21 cellular contexts compared by ENCODE assay signal in the genomic region with DNA sequence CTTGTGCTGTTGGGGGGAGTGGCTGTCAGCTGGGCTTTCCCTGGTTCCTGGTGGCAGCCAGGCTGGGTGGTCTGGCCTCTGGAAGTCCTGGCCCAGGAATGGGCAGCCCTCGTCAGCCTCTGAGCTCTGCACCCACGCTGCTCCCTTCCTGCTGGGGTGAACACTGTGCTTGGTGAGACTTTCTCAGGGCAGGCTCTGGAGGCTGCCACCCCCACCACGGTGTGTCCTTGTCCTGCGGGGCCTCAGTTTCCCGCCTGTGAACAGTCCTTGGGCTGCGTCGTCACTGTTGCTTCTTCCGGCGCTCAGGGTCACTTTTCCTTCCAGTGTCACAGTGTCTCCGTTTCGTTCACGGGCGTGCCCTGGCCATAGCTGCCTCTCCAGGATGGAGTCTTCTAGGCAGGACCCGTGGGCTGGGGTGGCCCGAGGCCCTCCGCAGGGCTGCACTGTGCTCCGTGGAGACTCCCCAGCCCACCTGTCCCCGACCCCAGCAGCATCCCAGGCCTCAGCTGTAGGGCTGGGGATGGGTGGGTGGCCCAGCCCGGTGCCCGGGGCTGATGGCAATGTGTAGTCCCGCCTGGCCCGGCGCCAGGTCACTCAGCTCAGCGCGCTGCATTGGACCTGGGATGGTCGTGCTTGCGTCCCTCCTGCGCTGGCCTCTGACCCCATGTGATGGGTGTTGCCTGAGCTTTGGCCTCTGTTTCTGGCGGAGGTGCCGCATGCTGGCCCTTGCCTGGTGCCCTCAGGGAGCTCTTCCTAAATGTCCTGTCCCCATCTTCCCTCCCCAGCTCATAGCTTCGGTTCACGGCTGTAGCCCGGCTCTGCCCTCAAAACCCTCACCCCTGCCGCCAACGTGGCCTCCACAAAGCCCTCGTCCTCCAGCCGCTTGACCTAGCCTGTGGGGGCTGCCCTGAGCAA. TPM values are rescaled to one million over a fixed set of nuclear protein-coding genes. Genes with fewer than 3 reads are reported as not detected.
DNase-seq lines count a peak whose midpoint lies in the region; ATAC-seq, FAIRE-seq and TF ChIP-seq lines count a peak whose summit lies in the region.
"Had no signal": no experiment of that assay in that cellular context is flagged by ENCODE, and none has a peak within 500 bp of the region (broad histone marks: within the 10 kb centered on the region; RNA-seq: fewer than 3 reads in every experiment).

No MANE protein-coding gene starts in this region.

- H3K27ac ChIP-seq in left ventricle myocardium inferior (replicated peaks): no peak overlapping the region
- no peak overlapping the region for H3K27ac ChIP-seq in K562 (ENCODE audit: extremely low read depth, low read depth, low read length)
- no peak overlapping the region for H3K27ac ChIP-seq in left lung
- H3K27ac ChIP-seq: esophagus muscularis mucosa, neural progenitor cell, SK-N-MC had no signal

- ATAC-seq in Right ventricle myocardium inferior (no peak), K562 (no peak), left lung (no peak), sciatic nerve (no peak), GM19467 (IDR thresholded peaks at IDR 0.05; ENCODE audit: unreplicated experiment) (no peak)
- ATAC-seq: Panc1 had no signal

- no peak overlapping the region for H2AFZ ChIP-seq in K562 (ENCODE audit: low read depth, low read length)
- H2AFZ ChIP-seq: neural progenitor cell had no signal

- DNase-seq in Right ventricle myocardium inferior (ENCODE audit: missing footprints) (peak; percentile 72), left ventricle myocardium inferior (no peak), K562 (ENCODE audit: extremely low read depth in 1 of 4, low spot score in 3 of 4) (no peak), left lung (peak; percentile 32 to 75), sciatic nerve (ENCODE audit: low spot score) (peak; percentile 51), HuH-7.5 (ENCODE audit: low spot score) (no peak), putamen (ENCODE audit: low spot score) (no peak)
- DNase-seq: activated CD4-positive, alpha-beta T cell treated with anti-CD3 and anti-CD28 coated beads, Interleukin-2, amount 50 U/mL, for 1 hour; activated T-cell treated with anti-CD3 and anti-CD28 coated beads for 4 hours; CD4-positive, alpha-beta memory T cell; DMS53; mammary epithelial cell; NCI-H1105 treated with DMSO at 0.1 percent for 48 hours; NCI-H774; stimulated activated CD4-positive, alpha-beta T cell treated with anti-CD3 and anti-CD28 coated beads, Interleukin-4, amount 100 ng/mL, for 24 hours had no signal

- TF ChIP-seq CTCF in left ventricle myocardium inferior (IDR thresholded peaks at IDR 0.05; ENCODE audit: borderline replicate concordance) (no peak), K562 (IDR thresholded peaks at IDR 0.05 in 2 of 3, conservative IDR thresholded peaks at IDR 0.05 in 1 of 3; ENCODE audit: insufficient read depth in 2 of 3, low read depth in 1 of 3, low read length in 3 of 3) (no peak), left lung (IDR thresholded peaks at IDR 0.05) (no peak)

- TF ChIP-seq POLR2A in K562 (conservative IDR thresholded peaks at IDR 0.05): no peak

- H3K9ac ChIP-seq in K562 (ENCODE audit: insufficient read depth in 1 of 2, low read depth in 2 of 2, low read length in 2 of 2): no peak overlapping the region
- H3K9ac ChIP-seq: neural progenitor cell had no signal

- FAIRE-seq in K562 (lab: Jason Lieb, UNC): no peak

- no TSS peak for BruUV-seq in K562 (replicated peaks; lab: Mats Ljungman, UMichigan)

- H3K9me1 ChIP-seq in K562 (ENCODE audit: control insufficient read depth, insufficient read depth, low read length): no peaks in the 10 kb centered on the region

- H3K4me1 ChIP-seq in left ventricle myocardium inferior (peaks cover 57% of the 10 kb centered on the region), K562 (replicated peaks in 1 of 2; ENCODE audit: control insufficient read depth in 2 of 2, insufficient read depth in 2 of 2, low read length in 2 of 2) (peaks cover 0 to 9% of the 10 kb centered on the region in 2 experiments; a peak in 2 of 5 replicates), left lung (peaks cover 3 to 16% of the 10 kb centered on the region in 2 donors)

- H3K4me3 ChIP-seq in left ventricle myocardium inferior (no peak overlapping the region), K562 (no peak overlapping the region), left lung (no peak overlapping the region)
- H3K4me3 ChIP-seq: esophagus muscularis mucosa, neural progenitor cell, SK-N-MC had no signal

- TF ChIP-seq RAD21 in K562 (CRISPR knock-in tag; conservative IDR thresholded peaks at IDR 0.05 in 1 of 2, IDR thresholded peaks at IDR 0.05 in 1 of 2): no peak

- H3K36me3 ChIP-seq in left ventricle myocardium inferior: no peaks in the 10 kb centered on the region
- no peaks in the 10 kb centered on the region for H3K36me3 ChIP-seq in K562 (ENCODE audit: control insufficient read depth, insufficient read depth, low read length)
- H3K36me3 ChIP-seq in left lung: no peaks in the 10 kb centered on the region
- H3K36me3 ChIP-seq: esophagus muscularis mucosa, neural progenitor cell had no signal

- intact Hi-C loops in Right ventricle myocardium inferior (cut with DNase I) (no loop called here), left ventricle myocardium inferior (cut with micrococcal nuclease) (no loop called here), K562 (cut with micrococcal nuclease) (no loop called here), left lung (cut with DNase I) (no loop called here), sciatic nerve (cut with DNase I) (no loop called here)

- no peaks in the 10 kb centered on the region for H3K27me3 ChIP-seq in left ventricle myocardium inferior (ENCODE audit: low read depth)
- H3K27me3 ChIP-seq in K562 (ENCODE audit: control insufficient read depth in 2 of 2, insufficient read depth in 2 of 2, low read length in 2 of 2): peaks cover 0 to 29% of the 10 kb centered on the region in 2 experiments; a peak in 2 of 5 replicates
- H3K27me3 ChIP-seq in left lung: peaks cover 0 to 5% of the 10 kb centered on the region in 2 donors
- H3K27me3 ChIP-seq: neural progenitor cell had no signal

- in situ Hi-C loops in K562 (cut with MboI): no loop called here

- H3K9me3 ChIP-seq in left ventricle myocardium inferior (replicated peaks) (no peaks in the 10 kb centered on the region), K562 (replicated peaks; ENCODE audit: control insufficient read depth, insufficient read depth, low read depth, low read length) (no peaks in the 10 kb centered on the region), left lung (no peaks in the 10 kb centered on the region)
- H3K9me3 ChIP-seq: esophagus muscularis mucosa had no signal

- 4% methylated on average over 17 of the region's 37 CpGs for WGBS in K562 (ENCODE audit: insufficient coverage, low coverage, missing lambda C conversion rate)

- H3K4me2 ChIP-seq in K562 (ENCODE audit: insufficient read depth, low read length): no peak overlapping the region
- H3K4me2 ChIP-seq: neural progenitor cell had no signal

- POLR2A ChIA-PET in K562 (lab: Yijun Ruan, JAX): interaction anchor here (0.9 kb wide), 1 partner anchor 12 kb away, joined by 5 read pairs; no protein-coding TSS in a partner anchor

- no peaks in the 10 kb centered on the region for H3K79me2 ChIP-seq in K562 (ENCODE audit: control insufficient read depth, insufficient read depth, low read length)

- no peaks in the 10 kb centered on the region for H4K20me1 ChIP-seq in K562 (replicated peaks; ENCODE audit: control insufficient read depth, insufficient read depth, low read length)

- CTCF ChIA-PET in K562 (lab: Yijun Ruan, JAX; ENCODE audit: low intra/inter-chr PET ratio): no interaction called here

- TF ChIP-seq EP300 in K562 (IDR thresholded peaks at IDR 0.05; ENCODE audit: low read length): no peak

RNA-seq across cellular contexts. Expression of a gene that starts 6.8 kb away (rescaled TPM):
- total RNA-seq in Right ventricle myocardium inferior: 6.4 TPM
- 6.5 TPM for total RNA-seq in left ventricle myocardium inferior
- total RNA-seq in K562 (2011; cell fraction: chromatin; rRNA removed; ENCODE audit: low replicate concordance): not detected in 2 replicates
- total RNA-seq in K562 (2011; cell fraction: nucleolus; rRNA removed): not detected in 2 replicates
- not detected in 2 replicates for total RNA-seq in K562 (2011; cell fraction: nucleoplasm; rRNA removed)
- total RNA-seq in K562 (2014; rRNA removed): not detected in 2 replicates
- total RNA-seq in K562 (2014; rRNA removed; fragmentation: Illumina TruSeq; extraction: Trizol): not detected in 2 replicates
- total RNA-seq in K562 (2015; rRNA removed; fragmentation: Illumina TruSeq; extraction: Trizol): not detected in 2 replicates
- 0.02 and 0.04 TPM in 2 replicates for total RNA-seq in K562 (2021)
- polyA plus RNA-seq in K562 (2011; rRNA removed): not detected in 2 replicates
- 0.01 TPM in 1 of 2 replicates, not detected in the other for polyA plus RNA-seq in K562 (2011; cell fraction: cytosol; rRNA removed)
- not detected in 2 replicates for polyA plus RNA-seq in K562 (2011; cell fraction: nucleus; rRNA removed)
- not detected in 2 replicates for polyA plus RNA-seq in K562 (2012)
- polyA plus RNA-seq in K562 (2014; fragmentation: Illumina TruSeq; extraction: Trizol): not detected in 2 replicates
- not detected for polyA plus RNA-seq in K562 (2014; fragmentation: Nextera tagmentation; extraction: Ambion mirVana)
- polyA plus RNA-seq in K562 (2014; rRNA removed): not detected in 2 replicates
- not detected in 2 replicates for polyA minus RNA-seq in K562 (2011; rRNA and poly(A)+ RNA removed)
- 0.19 and 0.27 TPM in 2 replicates for polyA minus RNA-seq in K562 (2011; cell fraction: cytosol; rRNA and poly(A)+ RNA removed)
- under 0.01 TPM in 2 replicates for polyA minus RNA-seq in K562 (2011; cell fraction: nucleus; rRNA and poly(A)+ RNA removed)
- total RNA-seq in left lung: 1 to 10 TPM; 4.5 to 5.4 TPM
- 10.4 TPM for total RNA-seq in sciatic nerve

RNA-seq across cellular contexts. Expression of a gene that starts 59.7 kb away (rescaled TPM):
- total RNA-seq in Right ventricle myocardium inferior (27.5 TPM), left ventricle myocardium inferior (27.1 TPM), K562 (2014; rRNA removed) (not detected in 2 replicates), K562 (2014; rRNA removed; fragmentation: Illumina TruSeq; extraction: Trizol) (not detected in 2 replicates), K562 (2015; rRNA removed; fragmentation: Illumina TruSeq; extraction: Trizol) (not detected in 2 replicates), K562 (2021) (0.18 TPM in 1 of 2 replicates, not detected in the other), left lung (1 to 10 TPM; 1.4 TPM), sciatic nerve (4.6 TPM)
- total RNA-seq in K562 (2011; cell fraction: chromatin; rRNA removed; ENCODE audit: low replicate concordance): not detected in 2 replicates
- not detected in 2 replicates for total RNA-seq in K562 (2011; cell fraction: nucleolus; rRNA removed)
- not detected in 2 replicates for total RNA-seq in K562 (2011; cell fraction: nucleoplasm; rRNA removed)
- polyA plus RNA-seq in K562 (2011; rRNA removed) (not detected in 2 replicates), K562 (2014; fragmentation: Illumina TruSeq; extraction: Trizol) (not detected in 2 replicates), K562 (2014; fragmentation: Nextera tagmentation; extraction: Ambion mirVana) (not detected), K562 (2014; rRNA removed) (not detected in 2 replicates)
- polyA plus RNA-seq in K562 (2011; cell fraction: cytosol; rRNA removed): not detected in 2 replicates
- not detected in 2 replicates for polyA plus RNA-seq in K562 (2011; cell fraction: nucleus; rRNA removed)
- not detected in 2 replicates for polyA plus RNA-seq in K562 (2012)
- not detected in 2 replicates for polyA minus RNA-seq in K562 (2011; rRNA and poly(A)+ RNA removed)
- not detected in 2 replicates for polyA minus RNA-seq in K562 (2011; cell fraction: cytosol; rRNA and poly(A)+ RNA removed)
- not detected in 2 replicates for polyA minus RNA-seq in K562 (2011; cell fraction: nucleus; rRNA and poly(A)+ RNA removed)
- total RNA-seq: CD4-positive, alpha-beta memory T cell; glomerular endothelial cell had no signal
- polyA plus RNA-seq: CD4-positive, alpha-beta memory T cell; mammary epithelial cell had no signal

Comparison
In these comparisons a context has a peak if more than half of its experiments do, and no peak if none do; other contexts are left out.
1. DNase-seq: peak in Right ventricle myocardium inferior (single experiment), left lung (2 of 2) and sciatic nerve (single experiment); none in left ventricle myocardium inferior (single experiment), K562 (0 of 4), HuH-7.5 (single experiment) and putamen (single experiment).